In genomic region chr10:16817125-16818019, GRCh38 we compare ENCODE assay signal across 8 cellular contexts. TPM values are rescaled to one million over a fixed set of nuclear protein-coding genes. Genes with fewer than 3 reads are reported as not detected.
DNase-seq lines count a peak whose midpoint lies in the region; ATAC-seq and TF ChIP-seq lines count a peak whose summit lies in the region.

Gene RSU1 (minus strand): TSS chr10:16817424. CDS start chr10:16817081, 343 bp downstream.

- CTCF ChIA-PET in BJ (lab: Yijun Ruan, JAX) = interaction anchor here (0.6 to 1.2 kb wide), 4 partner anchors 10 to 919 kb away, joined by 3 to 6 read pairs (median 5); no protein-coding TSS in a partner anchor

- H3K4me1 ChIP-seq in colonic mucosa = no peaks in the 10 kb centered on the region

- no peaks in the 10 kb centered on the region for H3K27me3 ChIP-seq in BJ (ENCODE audit: control insufficient read depth, insufficient read depth, low read length)
- no peaks in the 10 kb centered on the region for H3K27me3 ChIP-seq in colonic mucosa

- H3K9ac ChIP-seq in colonic mucosa (ENCODE audit: low read depth in 2 of 2, low read length in 2 of 2) = peak within 1 kb of the TSS; percentile 68 to 93

- H3K9me3 ChIP-seq in colonic mucosa = no peaks in the 10 kb centered on the region

- DNase-seq in BJ (ENCODE audit: low read depth) = peak; percentile 99
- peak; percentile 93 for DNase-seq in NCI-H526 treated with DMSO at 0.1 percent for 48 hours (lab: John Stamatoyannopoulos, UW)
- DNase-seq in activated CD4-positive, alpha-beta T cell treated with anti-CD3 and anti-CD28 coated beads, Interleukin-2, amount 10 ng/mL, durations not matched to agents 24 days and 14 days = peak; percentile 100
- peak; percentile 100 for DNase-seq in colonic mucosa
- peak; percentile 100 for DNase-seq in kidney tubule cell (ENCODE audit: low spot score)
- DNase-seq in stimulated activated CD4-positive, alpha-beta T cell treated with anti-CD3 and anti-CD28 coated beads, Interleukin-1b, Interleukin-23, amount 100 ng/mL, for 24 hours (ENCODE audit: low read depth in 4 of 4, low spot score in 1 of 4) = peak; percentile 98 to 100 (median 99)

- H3K9me3 Mint-ChIP-seq in activated CD4-positive, alpha-beta T cell treated with anti-CD3 and anti-CD28 coated beads, Interleukin-2, amount 10 ng/mL, durations not matched to agents 24 days and 14 days = peaks cover 18% of the 10 kb centered on the region

- H3K36me3 Mint-ChIP-seq in activated CD4-positive, alpha-beta T cell treated with anti-CD3 and anti-CD28 coated beads, Interleukin-2, amount 10 ng/mL, durations not matched to agents 24 days and 14 days (ENCODE audit: low read depth) = peaks cover 18% of the 10 kb centered on the region

- H3K4me3 ChIP-seq in BJ (ENCODE audit: low read depth, low read length) (peak within 1 kb of the TSS; percentile 67), colonic mucosa (peak within 1 kb of the TSS; percentile 68)

- peak within 1 kb of the TSS; percentile 78 for H3K27ac ChIP-seq in colonic mucosa

- H3K27ac Mint-ChIP-seq in activated CD4-positive, alpha-beta T cell treated with anti-CD3 and anti-CD28 coated beads, Interleukin-2, amount 10 ng/mL, durations not matched to agents 24 days and 14 days = peak within 1 kb of the TSS; percentile 97

- POLR2A ChIA-PET in BJ (lab: Charles Lee) = interaction anchor here (0.5 to 1.0 kb wide), 4 partner anchors 16 to 779 kb away, joined by 3 to 5 read pairs (median 4); no protein-coding TSS in a partner anchor

- H3K36me3 ChIP-seq in BJ (ENCODE audit: control insufficient read depth, insufficient read depth, low read length) (no peaks in the 10 kb centered on the region), colonic mucosa (no peaks in the 10 kb centered on the region)

- peak; percentile 99 for ATAC-seq in GM19324 (IDR thresholded peaks at IDR 0.05; ENCODE audit: low FRiP score, unreplicated experiment)
- peak; percentile 98 for ATAC-seq in HG03469 (IDR thresholded peaks at IDR 0.05; ENCODE audit: unreplicated experiment)

- H3K4me3 Mint-ChIP-seq in activated CD4-positive, alpha-beta T cell treated with anti-CD3 and anti-CD28 coated beads, Interleukin-2, amount 10 ng/mL, durations not matched to agents 24 days and 14 days = peak within 1 kb of the TSS; percentile 98

- peaks cover 31% of the 10 kb centered on the region for H3K4me1 Mint-ChIP-seq in activated CD4-positive, alpha-beta T cell treated with anti-CD3 and anti-CD28 coated beads, Interleukin-2, amount 10 ng/mL, durations not matched to agents 24 days and 14 days

- TF ChIP-seq CTCF in BJ (IDR thresholded peaks at IDR 0.05; ENCODE audit: insufficient read depth, low read depth, low read length) (no peak), colonic mucosa (IDR thresholded peaks at IDR 0.05) (no peak)

- peaks cover 10% of the 10 kb centered on the region for H3K27me3 Mint-ChIP-seq in activated CD4-positive, alpha-beta T cell treated with anti-CD3 and anti-CD28 coated beads, Interleukin-2, amount 10 ng/mL, durations not matched to agents 24 days and 14 days

- intact Hi-C loops in activated CD4-positive, alpha-beta T cell treated with anti-CD3 and anti-CD28 coated beads, Interleukin-2, amount 10 ng/mL, durations not matched to agents 24 days and 14 days (cut with micrococcal nuclease) = loop anchor here (1.0 to 5.0 kb wide), 9 partner anchors 30 to 957 kb away; partner anchors contain the start of genes MINDY3, TRDMT1 and VIM
- intact Hi-C loops in colonic mucosa (cut with DNase I) = no loop called here

RNA-seq across cellular contexts. Expression of gene RSU1, which starts in this region (rescaled TPM):
- 277 and 339 TPM in 2 replicates for polyA plus RNA-seq in BJ (2011; rRNA removed)
- 90.5 and 128 TPM in 2 replicates for polyA minus RNA-seq in BJ (2011; rRNA and poly(A)+ RNA removed)
- total RNA-seq in activated CD4-positive, alpha-beta T cell treated with anti-CD3 and anti-CD28 coated beads, Interleukin-2, amount 10 ng/mL, durations not matched to agents 24 days and 14 days = 44.5 and 47.4 TPM in 2 replicates
- total RNA-seq in colonic mucosa = 10 to 100 TPM; 44.3 to 82.9 TPM

Comparison
In these comparisons a context has a peak if more than half of its experiments do, and no peak if none do; other contexts are left out.
1. Peak in every context shown above with its lines: DNase-seq, ATAC-seq, H3K4me3 ChIP-seq and H3K27ac ChIP-seq.